15 cellular contexts compared by ENCODE assay signal in genomic region chr21:45869121-45870007, GRCh38.
DNase-seq lines count a peak whose midpoint lies in the region; ATAC-seq and TF ChIP-seq lines count a peak whose summit lies in the region.
"Had no signal": no experiment of that assay in that cellular context is flagged by ENCODE, and none has a peak within 500 bp of the region (broad histone marks: within the 10 kb centered on the region; RNA-seq: fewer than 3 reads in every experiment).

No MANE protein-coding gene starts in this region.

- no peaks in the 10 kb centered on the region for H3K27me3 ChIP-seq in AG04450 (ENCODE audit: control insufficient read depth, insufficient read depth, low read length)

- H3K4me1 Mint-ChIP-seq in stimulated activated effector memory CD8-positive, alpha-beta T cell treated with anti-CD3 and anti-CD28 coated beads, Interleukin-12 subunit alpha, Interleukin-12 subunit beta, amount 100 ng/mL, for 72 hours, result no peaks in the 10 kb centered on the region

- POLR2A ChIA-PET in AG04450 (lab: Yijun Ruan, JAX), result no interaction called here

- ATAC-seq in left lobe of liver, result no peak
- no peak for ATAC-seq in GM18909 (IDR thresholded peaks at IDR 0.05; ENCODE audit: poor library complexity, unreplicated experiment)
- ATAC-seq in stimulated activated effector memory CD8-positive, alpha-beta T cell treated with anti-CD3 and anti-CD28 coated beads, Interleukin-12 subunit alpha, Interleukin-12 subunit beta, amount 100 ng/mL, for 72 hours, result no peak
- ATAC-seq: activated CD4-positive, CD25-positive, alpha-beta regulatory T cell treated with anti-CD3 and anti-CD28 coated beads, Interleukin-2, amount 50 U/mL, for 24 hours had no signal

- DNase-seq in AG04450 (ENCODE audit: low read depth, low spot score) (no peak), HFF-Myc (ENCODE audit: extremely low read depth, low read depth) (peak; percentile 25), amniotic stem cell (lab: John Stamatoyannopoulos, UW) (peak; percentile 57), left lobe of liver (ENCODE audit: low spot score) (peak; percentile 41), NCI-H345 treated with DMSO at 0.1 percent for 48 hours (lab: John Stamatoyannopoulos, UW; ENCODE audit: unreplicated experiment) (no peak), putamen (ENCODE audit: low spot score) (no peak)
- DNase-seq in stimulated activated effector memory CD8-positive, alpha-beta T cell treated with anti-CD3 and anti-CD28 coated beads, Interleukin-12 subunit alpha, Interleukin-12 subunit beta, amount 100 ng/mL, for 72 hours (ENCODE audit: low spot score in 2 of 2), result no peak
- DNase-seq: ACHN, activated T-cell treated with anti-CD3 and anti-CD28 coated beads for 4 hours, dermis blood vessel endothelial cell, NCI-H1105, NCI-H446, SW 1271 had no signal

- H3K4me3 Mint-ChIP-seq in stimulated activated effector memory CD8-positive, alpha-beta T cell treated with anti-CD3 and anti-CD28 coated beads, Interleukin-12 subunit alpha, Interleukin-12 subunit beta, amount 100 ng/mL, for 72 hours, result no peak overlapping the region

- peak overlapping the region; percentile 39 for H3K27ac ChIP-seq in AG04450 (ENCODE audit: low read depth, low read length)

- peaks cover 47% of the 10 kb centered on the region for H3K9me3 ChIP-seq in AG04450 (ENCODE audit: control insufficient read depth, insufficient read depth, low read length)

- H3K36me3 Mint-ChIP-seq in stimulated activated effector memory CD8-positive, alpha-beta T cell treated with anti-CD3 and anti-CD28 coated beads, Interleukin-12 subunit alpha, Interleukin-12 subunit beta, amount 100 ng/mL, for 72 hours, result no peaks in the 10 kb centered on the region

- CTCF ChIA-PET in AG04450 (lab: Charles Lee), result no interaction called here

- no peak for TF ChIP-seq CTCF in AG04450 (IDR thresholded peaks at IDR 0.05; ENCODE audit: low read depth, low read length)
- no peak for TF ChIP-seq CTCF in HFF-Myc (IDR thresholded peaks at IDR 0.05; ENCODE audit: low read depth, low read length, missing control alignments)

- H3K4me3 ChIP-seq in AG04450 (ENCODE audit: low read depth, low read length), result no peak overlapping the region
- H3K4me3 ChIP-seq in HFF-Myc (replicated peaks; ENCODE audit: low read depth, low read length), result no peak overlapping the region

- H3K27ac Mint-ChIP-seq in stimulated activated effector memory CD8-positive, alpha-beta T cell treated with anti-CD3 and anti-CD28 coated beads, Interleukin-12 subunit alpha, Interleukin-12 subunit beta, amount 100 ng/mL, for 72 hours, result no peak overlapping the region

- H3K9me3 Mint-ChIP-seq in stimulated activated effector memory CD8-positive, alpha-beta T cell treated with anti-CD3 and anti-CD28 coated beads, Interleukin-12 subunit alpha, Interleukin-12 subunit beta, amount 100 ng/mL, for 72 hours, result no peaks in the 10 kb centered on the region

Comparison
In these comparisons a context has a peak if more than half of its experiments do, and no peak if none do; other contexts are left out.
1. DNase-seq: peak in HFF-Myc (single experiment), amniotic stem cell (single experiment) and left lobe of liver (single experiment); none in AG04450 (single experiment), NCI-H345 treated with DMSO at 0.1 percent for 48 hours (single experiment), stimulated activated effector memory CD8-positive, alpha-beta T cell treated with anti-CD3 and anti-CD28 coated beads, Interleukin-12 subunit alpha, Interleukin-12 subunit beta, amount 100 ng/mL, for 72 hours (0 of 2) and putamen (single experiment).